In the genomic region with DNA sequence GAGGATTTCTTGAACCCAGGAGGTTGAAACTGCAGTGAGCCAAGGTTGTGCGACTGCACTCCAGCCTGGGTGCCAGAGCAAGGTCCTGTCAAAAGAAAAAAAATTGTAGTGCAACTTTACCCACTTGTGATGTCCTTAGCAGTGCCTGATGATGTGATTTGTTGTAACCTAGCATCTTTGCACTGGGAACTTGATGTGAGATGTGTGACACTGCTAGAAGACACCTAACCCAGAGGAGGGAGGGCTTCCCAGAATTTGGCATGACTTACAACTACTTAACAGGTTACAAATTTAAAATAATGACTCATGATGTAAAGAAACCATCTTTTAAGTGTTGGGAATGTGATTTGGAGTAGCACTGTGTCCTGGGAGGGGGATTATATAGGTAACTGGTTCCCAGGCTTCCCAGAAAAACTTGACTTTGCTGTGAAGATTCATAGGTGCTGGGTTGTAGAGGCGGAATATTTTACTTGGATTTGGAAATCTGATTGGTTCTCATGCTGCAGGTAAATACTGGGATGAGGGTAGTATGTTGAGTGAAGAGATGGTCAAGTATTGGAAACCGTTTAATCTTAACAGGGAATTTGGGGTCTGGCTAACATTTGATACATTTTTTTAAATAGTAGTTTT, we compare ENCODE assay signal across 13 cellular contexts. TPM values are rescaled to one million over a fixed set of nuclear protein-coding genes. Genes with fewer than 3 reads are reported as not detected.
DNase-seq lines count a peak whose midpoint lies in the region; ATAC-seq and TF ChIP-seq lines count a peak whose summit lies in the region.
"Had no signal": no experiment of that assay in that cellular context is flagged by ENCODE, and none has a peak within 500 bp of the region (broad histone marks: within the 10 kb centered on the region; RNA-seq: fewer than 3 reads in every experiment).

No MANE protein-coding gene starts in this region.

- H3K27me3 Mint-ChIP-seq in activated naive CD4-positive, alpha-beta T cell treated with anti-CD3 and anti-CD28 coated beads, Interleukin-2, amount 50 U/mL, for 24 hours, result no peaks in the 10 kb centered on the region
- H3K27me3 Mint-ChIP-seq in activated naive CD8-positive, alpha-beta T cell treated with anti-CD3 and anti-CD28 coated beads for 36 hours, result no peaks in the 10 kb centered on the region
- no peaks in the 10 kb centered on the region for H3K27me3 Mint-ChIP-seq in progenitor cell of endocrine pancreas

- no peaks in the 10 kb centered on the region for H3K27me3 ChIP-seq in HUES48 (ENCODE audit: control insufficient read depth, insufficient read depth, low read length)
- H3K27me3 ChIP-seq: BE2C, cardiac muscle cell, right atrium auricular region had no signal

- H3K9ac ChIP-seq in HUES48 (ENCODE audit: low read depth, low read length), result no peak overlapping the region

- peak overlapping the region; percentile 48 for H3K27ac Mint-ChIP-seq in activated naive CD4-positive, alpha-beta T cell treated with anti-CD3 and anti-CD28 coated beads, Interleukin-2, amount 50 U/mL, for 24 hours
- H3K27ac Mint-ChIP-seq in activated naive CD8-positive, alpha-beta T cell treated with anti-CD3 and anti-CD28 coated beads for 36 hours, result peak overlapping the region; percentile 69
- peak overlapping the region; percentile 78 for H3K27ac Mint-ChIP-seq in progenitor cell of endocrine pancreas

- peaks cover 6% of the 10 kb centered on the region for H3K4me1 ChIP-seq in HUES48 (ENCODE audit: control insufficient read depth, insufficient read depth, low read length)
- H3K4me1 ChIP-seq: BE2C had no signal

- no peak for TF ChIP-seq CTCF in progenitor cell of endocrine pancreas (IDR thresholded peaks at IDR 0.05; ENCODE audit: unreplicated experiment)

- DNase-seq in activated naive CD4-positive, alpha-beta T cell treated with Interleukin-2 at 50 U/mL for 16 hours, result no peak
- DNase-seq in activated naive CD8-positive, alpha-beta T cell treated with anti-CD3 and anti-CD28 coated beads for 36 hours, result no peak
- DNase-seq in progenitor cell of endocrine pancreas (ENCODE audit: low spot score, unreplicated experiment) (no peak), DMS79 (lab: John Stamatoyannopoulos, UW) (no peak), UCSD-AML1 (lab: John Stamatoyannopoulos, UW; ENCODE audit: unreplicated experiment) (no peak)
- DNase-seq: NCI-H1417 treated with DMSO at 0.1 percent for 48 hours; stimulated activated CD4-positive, alpha-beta T cell treated with anti-CD3 and anti-CD28 coated beads, Interleukin-4, amount 100 ng/mL, for 1 hour had no signal

- peaks cover 34% of the 10 kb centered on the region for H3K4me1 Mint-ChIP-seq in activated naive CD4-positive, alpha-beta T cell treated with anti-CD3 and anti-CD28 coated beads, Interleukin-2, amount 50 U/mL, for 24 hours
- H3K4me1 Mint-ChIP-seq in activated naive CD8-positive, alpha-beta T cell treated with anti-CD3 and anti-CD28 coated beads for 36 hours, result peaks cover 34% of the 10 kb centered on the region
- peaks cover 15% of the 10 kb centered on the region for H3K4me1 Mint-ChIP-seq in progenitor cell of endocrine pancreas (ENCODE audit: low read depth)

- peaks cover 46% of the 10 kb centered on the region for H3K36me3 ChIP-seq in HUES48 (ENCODE audit: control insufficient read depth, insufficient read depth, low read length)

- no peak overlapping the region for H3K4me3 ChIP-seq in HUES48 (ENCODE audit: low read depth, low read length)
- H3K4me3 ChIP-seq: cardiac muscle cell, right atrium auricular region had no signal

- no peaks in the 10 kb centered on the region for H3K9me3 ChIP-seq in HUES48 (ENCODE audit: control insufficient read depth, insufficient read depth, low read length)
- H3K9me3 ChIP-seq: BE2C, right atrium auricular region had no signal

- peak overlapping the region; percentile 99 for H3K4me3 Mint-ChIP-seq in activated naive CD4-positive, alpha-beta T cell treated with anti-CD3 and anti-CD28 coated beads, Interleukin-2, amount 50 U/mL, for 24 hours
- H3K4me3 Mint-ChIP-seq in activated naive CD8-positive, alpha-beta T cell treated with anti-CD3 and anti-CD28 coated beads for 36 hours, result peak overlapping the region; percentile 79
- H3K4me3 Mint-ChIP-seq in progenitor cell of endocrine pancreas (ENCODE audit: low read depth), result no peak overlapping the region

- H3K27ac ChIP-seq in HUES48 (ENCODE audit: low read depth, low read length), result peak overlapping the region; percentile 65
- H3K27ac ChIP-seq: cardiac muscle cell, right atrium auricular region had no signal

- H3K36me3 Mint-ChIP-seq in activated naive CD4-positive, alpha-beta T cell treated with anti-CD3 and anti-CD28 coated beads, Interleukin-2, amount 50 U/mL, for 24 hours, result peaks cover 42% of the 10 kb centered on the region
- peaks cover 58% of the 10 kb centered on the region for H3K36me3 Mint-ChIP-seq in activated naive CD8-positive, alpha-beta T cell treated with anti-CD3 and anti-CD28 coated beads for 36 hours
- H3K36me3 Mint-ChIP-seq in progenitor cell of endocrine pancreas (ENCODE audit: insufficient read depth), result peaks cover 35% of the 10 kb centered on the region

- H3K9me3 Mint-ChIP-seq in activated naive CD4-positive, alpha-beta T cell treated with anti-CD3 and anti-CD28 coated beads, Interleukin-2, amount 50 U/mL, for 24 hours, result no peaks in the 10 kb centered on the region
- no peaks in the 10 kb centered on the region for H3K9me3 Mint-ChIP-seq in activated naive CD8-positive, alpha-beta T cell treated with anti-CD3 and anti-CD28 coated beads for 36 hours
- H3K9me3 Mint-ChIP-seq in progenitor cell of endocrine pancreas (ENCODE audit: low read depth), result peaks cover 4% of the 10 kb centered on the region

- ATAC-seq in GM19455 (IDR thresholded peaks at IDR 0.05; ENCODE audit: unreplicated experiment), result no peak

RNA-seq across cellular contexts. Expression of gene EEF1B2, which starts 3.7 kb away (rescaled TPM):
- 1,000 to 10,000 TPM; 1,128 to 1,176 TPM for total RNA-seq in activated naive CD8-positive, alpha-beta T cell treated with anti-CD3 and anti-CD28 coated beads for 36 hours
- 453 and 492 TPM in 2 replicates for total RNA-seq in progenitor cell of endocrine pancreas

RNA-seq across cellular contexts. Expression of gene NDUFS1, which starts 4.1 kb away (rescaled TPM):
- 100 to 1,000 TPM in 1 of 2 experiments, 10 to 100 TPM in 1; 95.5 to 102 TPM for total RNA-seq in activated naive CD8-positive, alpha-beta T cell treated with anti-CD3 and anti-CD28 coated beads for 36 hours
- 71.6 and 77.6 TPM in 2 replicates for total RNA-seq in progenitor cell of endocrine pancreas
